8 cellular contexts compared by ENCODE assay signal in the genomic region with DNA sequence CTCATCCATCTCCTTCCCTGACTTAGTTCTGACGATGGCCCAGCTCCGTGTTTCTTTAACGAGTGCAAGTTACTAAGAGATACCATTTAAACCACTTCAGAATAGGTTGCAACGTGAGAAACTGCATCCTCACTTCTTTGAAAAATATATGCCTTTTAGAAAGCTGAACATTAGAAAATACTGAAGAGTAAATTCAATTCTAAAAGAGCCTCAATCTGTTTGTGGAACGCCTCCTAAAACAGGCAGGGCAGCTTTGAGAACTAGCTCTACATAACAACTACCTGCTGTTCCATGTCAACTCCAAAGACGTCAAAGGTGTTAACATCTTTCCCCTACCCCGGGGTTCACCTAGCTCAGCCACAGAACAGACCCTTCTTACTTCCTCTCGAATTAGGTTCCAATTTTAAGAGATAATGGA. TPM values are rescaled to one million over a fixed set of nuclear protein-coding genes. Genes with fewer than 3 reads are reported as not detected.
DNase-seq lines count a peak whose midpoint lies in the region; ATAC-seq and TF ChIP-seq lines count a peak whose summit lies in the region.

No MANE protein-coding gene starts in this region.

- ATAC-seq in Panc1 = no peak

- H3K9ac ChIP-seq in endocrine pancreas (ENCODE audit: control insufficient read depth, insufficient read depth, low read length) = no peak overlapping the region

- H3K4me1 ChIP-seq in Panc1 (ENCODE audit: control insufficient read depth, insufficient read depth, low read length) = peaks cover 58% of the 10 kb centered on the region
- peaks cover 9% of the 10 kb centered on the region for H3K4me1 ChIP-seq in endocrine pancreas (ENCODE audit: control insufficient read depth, insufficient read depth, low read length)

- peak overlapping the region; percentile 100 for H3K27ac ChIP-seq in Panc1 (ENCODE audit: low read length)

- DNase-seq in ELF-1 (ENCODE audit: low read depth, low spot score) = peak; percentile 29
- no peak for DNase-seq in Panc1 (ENCODE audit: low read depth, low spot score)
- peak; percentile 73 for DNase-seq in pons (ENCODE audit: low spot score)
- DNase-seq in epidermal melanocyte (ENCODE audit: insufficient read length, low spot score) = no peak
- no peak for DNase-seq in hepatic stellate cell (ENCODE audit: low spot score)
- no peak for DNase-seq in activated CD8-positive, alpha-beta memory T cell treated with anti-CD3 and anti-CD28 coated beads, Interleukin-2, amount 50 U/mL, for 48 hours
- DNase-seq in stimulated activated CD4-positive, alpha-beta T cell treated with anti-CD3 and anti-CD28 coated beads, Interleukin-4, amount 100 ng/mL, for 4 hours = no peak

- intact Hi-C loops in Panc1 (cut with micrococcal nuclease; ENCODE audit: unreplicated experiment) = loop anchor here (5.0 kb wide), 1 partner anchor 401 kb away; no protein-coding TSS in a partner anchor

- H3K4me3 ChIP-seq in Panc1 (ENCODE audit: low read depth in 2 of 2, low read length in 2 of 2) (peak overlapping the region; percentile 63 to 68), endocrine pancreas (ENCODE audit: control insufficient read depth, insufficient read depth, low read length) (peak overlapping the region; percentile 64)

- no peaks in the 10 kb centered on the region; the same call in 1 of the 2 replicates for H3K36me3 ChIP-seq in Panc1 (ENCODE audit: control insufficient read depth, insufficient read depth, low read length)
- peaks cover 3% of the 10 kb centered on the region for H3K36me3 ChIP-seq in endocrine pancreas (ENCODE audit: control insufficient read depth, insufficient read depth, low read length)

- H3K9me3 ChIP-seq in Panc1 (ENCODE audit: control insufficient read depth, insufficient read depth, low read depth, low read length) (no peaks in the 10 kb centered on the region), endocrine pancreas (ENCODE audit: control insufficient read depth, low read length) (no peaks in the 10 kb centered on the region)

- CTCF ChIA-PET in Panc1 (lab: Charles Lee) = interaction anchor here (0.6 to 0.9 kb wide), 3 partner anchors 402 to 971 kb away, joined by 6 to 18 read pairs (median 16); no protein-coding TSS in a partner anchor

- in situ Hi-C loops in Panc1 (cut with HindIII; ENCODE audit: low pct_unique_long_range_greater_than_20kb, low sequenced_read_pairs) = no loop called here

- H3K27me3 ChIP-seq in Panc1 (ENCODE audit: control insufficient read depth, insufficient read depth, low read length) (no peaks in the 10 kb centered on the region), endocrine pancreas (ENCODE audit: control insufficient read depth, insufficient read depth, low read length) (peaks cover 3% of the 10 kb centered on the region)

- TF ChIP-seq CTCF in Panc1 (IDR thresholded peaks at IDR 0.05) = no peak

- BruUV-seq in Panc1 (replicated peaks; lab: Mats Ljungman, UMichigan) = TSS peak; percentile 63

- POLR2A ChIA-PET in Panc1 (lab: Charles Lee) = interaction anchor here (0.6 to 0.9 kb wide), 6 partner anchors 21 to 736 kb away, joined by 3 to 17 read pairs (median 4); no protein-coding TSS in a partner anchor

RNA-seq across cellular contexts. Expression of a gene that starts 3.5 kb away (rescaled TPM):
- total RNA-seq in Panc1 (2021; ENCODE audit: unreplicated experiment) = 147 TPM
- 88.0 TPM for polyA plus RNA-seq in Panc1 (2012; ENCODE audit: insufficient read length)

Comparison
In these comparisons a context has a peak if more than half of its experiments do, and no peak if none do; other contexts are left out.
1. DNase-seq: peak in ELF-1 (single experiment) and pons (single experiment); none in Panc1 (single experiment), epidermal melanocyte (single experiment), hepatic stellate cell (single experiment), activated CD8-positive, alpha-beta memory T cell treated with anti-CD3 and anti-CD28 coated beads, Interleukin-2, amount 50 U/mL, for 48 hours (single experiment) and stimulated activated CD4-positive, alpha-beta T cell treated with anti-CD3 and anti-CD28 coated beads, Interleukin-4, amount 100 ng/mL, for 4 hours (0 of 2).